20 cellular contexts compared by ENCODE assay signal in genomic region chr10:28910960-28911359, GRCh38.
DNase-seq lines count a peak whose midpoint lies in the region; ATAC-seq and TF ChIP-seq lines count a peak whose summit lies in the region.
"Had no signal": no experiment of that assay in that cellular context is flagged by ENCODE, and none has a peak within 500 bp of the region (broad histone marks: within the 10 kb centered on the region; RNA-seq: fewer than 3 reads in every experiment).

No MANE protein-coding gene starts in this region.

- H3K36me3 ChIP-seq in heart left ventricle (no peaks in the 10 kb centered on the region), right atrium auricular region (no peaks in the 10 kb centered on the region), brain microvascular endothelial cell (replicated peaks) (no peaks in the 10 kb centered on the region)
- H3K36me3 ChIP-seq: prostate gland, tibial nerve had no signal

- no peaks in the 10 kb centered on the region for H3K36me3 Mint-ChIP-seq in stimulated activated naive B cell treated with anti-CD40 and anti-IgM and Interleukin-4, amounts not matched to agents 10 μg/mL and 1 μg/mL and 100 μg/mL, for 72 hours
- H3K36me3 Mint-ChIP-seq in progenitor cell of endocrine pancreas (ENCODE audit: insufficient read depth) = no peaks in the 10 kb centered on the region

- no peaks in the 10 kb centered on the region for H3K4me1 Mint-ChIP-seq in stimulated activated naive B cell treated with anti-CD40 and anti-IgM and Interleukin-4, amounts not matched to agents 10 μg/mL and 1 μg/mL and 100 μg/mL, for 72 hours
- peaks cover 19% of the 10 kb centered on the region for H3K4me1 Mint-ChIP-seq in progenitor cell of endocrine pancreas (ENCODE audit: low read depth)

- peaks cover 0 to 7% (median 0%) of the 10 kb centered on the region in 12 donors for H3K4me1 ChIP-seq in heart left ventricle
- H3K4me1 ChIP-seq in right atrium auricular region = no peaks in the 10 kb centered on the region
- H3K4me1 ChIP-seq: prostate gland had no signal

- H3K4me3 Mint-ChIP-seq in stimulated activated naive B cell treated with anti-CD40 and anti-IgM and Interleukin-4, amounts not matched to agents 10 μg/mL and 1 μg/mL and 100 μg/mL, for 72 hours = no peak overlapping the region
- no peak overlapping the region for H3K4me3 Mint-ChIP-seq in progenitor cell of endocrine pancreas (ENCODE audit: low read depth)
- H3K4me3 Mint-ChIP-seq: activated T-cell treated with anti-CD3 and anti-CD28 coated beads, Interleukin-2, amount 50 U/mL, for 72 hours had no signal

- WGBS in heart left ventricle, 4 donors = 52 to 70% (median 68%) methylated on average over 3 of the region's 3 CpGs

- no peaks in the 10 kb centered on the region for H3K27me3 ChIP-seq in heart left ventricle
- H3K27me3 ChIP-seq in right atrium auricular region = no peaks in the 10 kb centered on the region
- no peaks in the 10 kb centered on the region for H3K27me3 ChIP-seq in brain microvascular endothelial cell (replicated peaks)
- H3K27me3 ChIP-seq: tibial nerve had no signal

- intact Hi-C loops in heart left ventricle (cut with DNase I) = no loop called here

- in situ Hi-C loops in brain microvascular endothelial cell (cut with HindIII; ENCODE audit: low pct_ligation_motif_present, low sequenced_read_pairs) = no loop called here

- no peak overlapping the region for H3K4me3 ChIP-seq in heart left ventricle
- H3K4me3 ChIP-seq in right atrium auricular region = no peak overlapping the region
- H3K4me3 ChIP-seq in brain microvascular endothelial cell (ENCODE audit: low read depth, low read length) = no peak overlapping the region
- H3K4me3 ChIP-seq: prostate gland, tibial nerve had no signal

- H3K9me3 ChIP-seq in heart left ventricle (no peaks in the 10 kb centered on the region), right atrium auricular region (no peaks in the 10 kb centered on the region)
- H3K9me3 ChIP-seq: prostate gland, tibial nerve had no signal

- ATAC-seq in heart left ventricle = peak in 3 of 4 donors; percentile 34 to 64 (median 36)
- ATAC-seq in stimulated activated naive B cell treated with anti-CD40 and anti-IgM and Interleukin-4, amounts not matched to agents 10 μg/mL and 1 μg/mL and 100 μg/mL, for 72 hours (replicated peaks) = no peak
- no peak for ATAC-seq in GM21423 (IDR thresholded peaks at IDR 0.05; ENCODE audit: unreplicated experiment)
- ATAC-seq: activated T-cell treated with anti-CD3 and anti-CD28 coated beads, Interleukin-2, amount 50 U/mL, for 72 hours had no signal

- TF ChIP-seq CTCF in heart left ventricle (IDR thresholded peaks at IDR 0.05) (no peak), right atrium auricular region (IDR thresholded peaks at IDR 0.05) (no peak), brain microvascular endothelial cell (IDR thresholded peaks at IDR 0.05; ENCODE audit: low read depth, low read length, missing control alignments) (no peak), progenitor cell of endocrine pancreas (IDR thresholded peaks at IDR 0.05; ENCODE audit: unreplicated experiment) (no peak)

- H3K27ac ChIP-seq in heart left ventricle (peak overlapping the region in 2 of 12 donors; percentile 6 to 13), right atrium auricular region (peak overlapping the region in 1 of 2 donors; percentile 41), brain microvascular endothelial cell (peak overlapping the region; percentile 16)
- H3K27ac ChIP-seq: prostate gland, tibial nerve had no signal

- H3K27me3 Mint-ChIP-seq in stimulated activated naive B cell treated with anti-CD40 and anti-IgM and Interleukin-4, amounts not matched to agents 10 μg/mL and 1 μg/mL and 100 μg/mL, for 72 hours = peaks cover 3 to 5% of the 10 kb centered on the region in 2 donors
- no peaks in the 10 kb centered on the region for H3K27me3 Mint-ChIP-seq in progenitor cell of endocrine pancreas

- no peak for TF ChIP-seq POLR2A in heart left ventricle (IDR thresholded peaks at IDR 0.05)

- peaks cover 0 to 1% of the 10 kb centered on the region in 2 donors for H3K9me3 Mint-ChIP-seq in stimulated activated naive B cell treated with anti-CD40 and anti-IgM and Interleukin-4, amounts not matched to agents 10 μg/mL and 1 μg/mL and 100 μg/mL, for 72 hours
- H3K9me3 Mint-ChIP-seq in progenitor cell of endocrine pancreas (ENCODE audit: low read depth) = no peaks in the 10 kb centered on the region
- H3K9me3 Mint-ChIP-seq: activated T-cell treated with anti-CD3 and anti-CD28 coated beads, Interleukin-2, amount 50 U/mL, for 72 hours had no signal

- H3K27ac Mint-ChIP-seq in stimulated activated naive B cell treated with anti-CD40 and anti-IgM and Interleukin-4, amounts not matched to agents 10 μg/mL and 1 μg/mL and 100 μg/mL, for 72 hours = no peak overlapping the region
- H3K27ac Mint-ChIP-seq in progenitor cell of endocrine pancreas = no peak overlapping the region
- H3K27ac Mint-ChIP-seq: activated T-cell treated with anti-CD3 and anti-CD28 coated beads, Interleukin-2, amount 50 U/mL, for 72 hours had no signal

- DNase-seq in heart left ventricle = no peak
- DNase-seq in right atrium auricular region (ENCODE audit: low spot score) = no peak
- DNase-seq in brain microvascular endothelial cell = peak; percentile 25
- DNase-seq in iris pigment epithelial cell (ENCODE audit: low read depth) = peak; percentile 28
- no peak for DNase-seq in activated gamma-delta T cell treated with Interleukin-2 at 50 U/mL for 16 hours
- no peak for DNase-seq in stimulated activated naive B cell treated with anti-CD40 and anti-IgM and Interleukin-4, amounts not matched to agents 10 μg/mL and 1 μg/mL and 100 μg/mL, for 72 hours
- no peak for DNase-seq in progenitor cell of endocrine pancreas (ENCODE audit: low spot score, unreplicated experiment)
- DNase-seq: 8988T; activated CD4-positive, alpha-beta T cell treated with anti-CD3 and anti-CD28 coated beads, Interleukin-2, amount 50 U/mL, for 4 hours; activated T-cell treated with anti-CD3 and anti-CD28 coated beads, Interleukin-2, amount 50 U/mL, for 72 hours; Calu3; kidney; NCI-H1105 treated with DMSO at 0.1 percent for 48 hours; NK-92 treated with Interleukin-12 subunit alpha and Interleukin-12 subunit beta, amount 100 ng/mL, for 24 hours; SHP77 treated with DMSO at 0.1 percent for 48 hours; stimulated activated CD4-positive, alpha-beta T cell treated with anti-CD3 and anti-CD28 coated beads, Interleukin-1b, Interleukin-23, amount 100 ng/mL, for 48 hours; T1000 had no signal

Comparison
In these comparisons a context has a peak if more than half of its experiments do, and no peak if none do; other contexts are left out.
1. ATAC-seq: peak in heart left ventricle (3 of 4); none in stimulated activated naive B cell treated with anti-CD40 and anti-IgM and Interleukin-4, amounts not matched to agents 10 μg/mL and 1 μg/mL and 100 μg/mL, for 72 hours (0 of 2) and GM21423 (single experiment).
2. DNase-seq: peak in brain microvascular endothelial cell (single experiment) and iris pigment epithelial cell (single experiment); none in heart left ventricle (0 of 5), right atrium auricular region (single experiment), activated gamma-delta T cell treated with Interleukin-2 at 50 U/mL for 16 hours (single experiment), stimulated activated naive B cell treated with anti-CD40 and anti-IgM and Interleukin-4, amounts not matched to agents 10 μg/mL and 1 μg/mL and 100 μg/mL, for 72 hours (single experiment) and progenitor cell of endocrine pancreas (single experiment).